Comparison of ENCODE assay signal across 24 cellular contexts in genomic region chr5:123808841-123809240, GRCh38.
DNase-seq lines count a peak whose midpoint lies in the region; FAIRE-seq and TF ChIP-seq lines count a peak whose summit lies in the region.
"Had no signal": no experiment of that assay in that cellular context is flagged by ENCODE, and none has a peak within 500 bp of the region (broad histone marks: within the 10 kb centered on the region; RNA-seq: fewer than 3 reads in every experiment).

No MANE protein-coding gene starts in this region.

- H3K56ac ChIP-seq in H1 (replicated peaks; ENCODE audit: insufficient read length, low read depth, low read length), result no peak overlapping the region

- 56% methylated on average over 1 of the region's 1 CpG; no CpG with 5 or more reads in 1 of the 2 experiments for WGBS in H1 (ENCODE audit: extremely low coverage in 1 of 2, insufficient coverage in 1 of 2, insufficient read length in 1 of 2, insufficient replicate concordance in 2 of 2, low coverage in 1 of 2, low lambda C conversion rate in 2 of 2, missing lambda C conversion rate in 1 of 2), 2 experiments
- WGBS in neuronal stem cell (ENCODE audit: extremely low coverage in 2 of 2, insufficient read length in 2 of 2, insufficient replicate concordance in 1 of 2), 2 donors, result no CpG with 5 or more reads among the region's 1 CpG

- H2BK120ac ChIP-seq in H1 (replicated peaks; ENCODE audit: low read depth, low read length) (no peak overlapping the region), neuronal stem cell (ENCODE audit: low read depth, low read length) (no peak overlapping the region)

- H2BK15ac ChIP-seq in H1 (ENCODE audit: low read length), result no peak overlapping the region
- H2BK15ac ChIP-seq in neuronal stem cell (ENCODE audit: low read length), result no peak overlapping the region

- no peak for TF ChIP-seq POLR2A in H1 (IDR thresholded peaks at IDR 0.05; ENCODE audit: control extremely low read depth in 1 of 2, low read depth in 2 of 2, low read length in 2 of 2)

- H4K5ac ChIP-seq in H1 (ENCODE audit: insufficient read length, low read depth, low read length), result no peak overlapping the region

- H3K4me3 ChIP-seq in BLaER1 treated with 17β-estradiol and CSF1 and Interleukin-3, amounts not matched to agents 10 nM and 100 nM, result no peak overlapping the region
- peak overlapping the region; percentile 11; the same call in 1 of the 2 replicates for H3K4me3 ChIP-seq in Karpas-422 (ENCODE audit: low read length)
- H3K4me3 ChIP-seq in H1 (ENCODE audit: extremely low read depth in 1 of 4, insufficient read depth in 2 of 4, low read depth in 3 of 4, low read length in 4 of 4), result no peak overlapping the region
- no peak overlapping the region for H3K4me3 ChIP-seq in neuronal stem cell (ENCODE audit: low read length in 2 of 2)
- H3K4me3 ChIP-seq: body of pancreas, gastroesophageal sphincter, GM23248, K562, lung, SJSA1, uterus had no signal

- H3K79me2 ChIP-seq in Karpas-422 (ENCODE audit: low read length) (no peaks in the 10 kb centered on the region), H1 (ENCODE audit: control insufficient read depth in 1 of 2, insufficient read depth in 2 of 2, low read length in 2 of 2) (no peaks in the 10 kb centered on the region)

- 0 out of 2 replicates have a peak, but pooled peaks cover under 1% of the 10 kb centered on the region for H3K23me2 ChIP-seq in H1 (ENCODE audit: low read depth, low read length)

- DNase-seq in Karpas-422 (no peak), H1 (ENCODE audit: low read depth in 1 of 2, low spot score in 2 of 2) (no peak), neuronal stem cell (ENCODE audit: low spot score) (no peak), GM03348 (ENCODE audit: low spot score) (no peak), NCI-H187 treated with DMSO at 0.1 percent for 48 hours (lab: John Stamatoyannopoulos, UW) (no peak), cerebellar nuclear complex (lab: John Stamatoyannopoulos, UW) (no peak)
- DNase-seq: activated CD4-positive, alpha-beta T cell treated with anti-CD3 and anti-CD28 coated beads for 1 hour; activated gamma-delta T cell treated with Interleukin-2 at 50 U/mL for 16 hours; activated naive CD8-positive, alpha-beta T cell treated with anti-CD3 and anti-CD28 coated beads, Interleukin-2, amount 50 U/mL, for 24 hours; activated T-cell treated with anti-CD3 and anti-CD28 coated beads, Interleukin-2, amount 50 U/mL, for 1 hour; CD4-positive, CD25-positive, alpha-beta regulatory T cell; cortex of kidney; GM23248; kidney; MM.1S; stimulated activated CD4-positive, alpha-beta T cell treated with anti-CD3 and anti-CD28 coated beads, Interleukin-4, amount 100 ng/mL, for 1 hour; uterus had no signal

- TF ChIP-seq EP300 in H1 (IDR thresholded peaks at IDR 0.05; ENCODE audit: borderline replicate concordance in 1 of 2, low read depth in 2 of 2, low read length in 2 of 2), result no peak

- H3K18ac ChIP-seq in H1 (ENCODE audit: extremely low read depth, low read length) (no peak overlapping the region), neuronal stem cell (ENCODE audit: low read length) (no peak overlapping the region)

- H3K4me1 ChIP-seq in BLaER1 treated with 17β-estradiol and CSF1 and Interleukin-3, amounts not matched to agents 10 nM and 100 nM, result peaks cover 27 to 79% (median 70%) of the 10 kb centered on the region in 10 experiments
- H3K4me1 ChIP-seq in Karpas-422 (ENCODE audit: low read length), result peaks cover 74% of the 10 kb centered on the region
- peaks cover under 1 to 22% (median 12%) of the 10 kb centered on the region in 4 experiments; a peak in 4 of 7 replicates for H3K4me1 ChIP-seq in H1 (replicated peaks in 1 of 4; ENCODE audit: control insufficient read depth in 3 of 4, insufficient read depth in 4 of 4, low read length in 3 of 4)
- H3K4me1 ChIP-seq in neuronal stem cell (ENCODE audit: control insufficient read depth in 2 of 2, insufficient read depth in 1 of 2, low read depth in 1 of 2, low read length in 2 of 2), result peaks cover 21 to 63% of the 10 kb centered on the region in 2 donors
- H3K4me1 ChIP-seq: body of pancreas, uterus had no signal

- H2BK5ac ChIP-seq in H1 (ENCODE audit: low read depth, low read length), result no peak overlapping the region
- no peak overlapping the region for H2BK5ac ChIP-seq in neuronal stem cell (ENCODE audit: low read length)

- H4K20me1 ChIP-seq in BLaER1 treated with 17β-estradiol and CSF1 and Interleukin-3, amounts not matched to agents 10 nM and 100 nM, result no peaks in the 10 kb centered on the region
- H4K20me1 ChIP-seq in Karpas-422 (ENCODE audit: insufficient read depth, low read depth, low read length), result no peaks in the 10 kb centered on the region
- no peaks in the 10 kb centered on the region for H4K20me1 ChIP-seq in H1 (replicated peaks in 1 of 2; ENCODE audit: control insufficient read depth in 1 of 2, insufficient read depth in 2 of 2, low read length in 2 of 2)

- no peak overlapping the region for H2BK20ac ChIP-seq in H1 (ENCODE audit: low read length)

- no peak overlapping the region for H2BK12ac ChIP-seq in H1 (ENCODE audit: low read depth, low read length)
- H2BK12ac ChIP-seq in neuronal stem cell (ENCODE audit: low read length), result no peak overlapping the region

- no peaks in the 10 kb centered on the region for H3K27me3 ChIP-seq in BLaER1 treated with 17β-estradiol and CSF1 and Interleukin-3, amounts not matched to agents 10 nM and 100 nM
- H3K27me3 ChIP-seq in Karpas-422 (ENCODE audit: low read length), result no peaks in the 10 kb centered on the region
- no peaks in the 10 kb centered on the region for H3K27me3 ChIP-seq in H1 (replicated peaks in 1 of 4; ENCODE audit: control insufficient read depth in 3 of 4, extremely low read depth in 1 of 4, insufficient read depth in 3 of 4, low read length in 3 of 4)
- no peaks in the 10 kb centered on the region for H3K27me3 ChIP-seq in neuronal stem cell (ENCODE audit: control insufficient read depth in 3 of 3, insufficient read depth in 3 of 3, low read depth in 1 of 3, low read length in 3 of 3)
- H3K27me3 ChIP-seq: body of pancreas, gastroesophageal sphincter, SJSA1, uterus had no signal

- TF ChIP-seq RAD21 in H1 (IDR thresholded peaks at IDR 0.05 in 1 of 2, conservative IDR thresholded peaks at IDR 0.05 in 1 of 2; ENCODE audit: low read depth in 2 of 2, low read length in 2 of 2), result no peak

- no peaks in the 10 kb centered on the region for H3K36me3 ChIP-seq in BLaER1 treated with 17β-estradiol and CSF1 and Interleukin-3, amounts not matched to agents 10 nM and 100 nM
- H3K36me3 ChIP-seq in Karpas-422 (ENCODE audit: insufficient read depth, low read length), result no peaks in the 10 kb centered on the region
- H3K36me3 ChIP-seq in H1 (ENCODE audit: control insufficient read depth in 2 of 4, insufficient read depth in 4 of 4, low read length in 3 of 4), result no peaks in the 10 kb centered on the region
- H3K36me3 ChIP-seq in neuronal stem cell (replicated peaks in 1 of 2; ENCODE audit: control insufficient read depth in 2 of 2, insufficient read depth in 2 of 2, low read length in 2 of 2), result no peaks in the 10 kb centered on the region
- H3K36me3 ChIP-seq: gastroesophageal sphincter, SJSA1, uterus had no signal

- no peak overlapping the region for H4K8ac ChIP-seq in H1 (ENCODE audit: extremely low read depth, insufficient read depth, low read length)
- no peak overlapping the region for H4K8ac ChIP-seq in neuronal stem cell (ENCODE audit: low read depth, low read length)

- H3K9me3 ChIP-seq in BLaER1 treated with 17β-estradiol and CSF1 and Interleukin-3, amounts not matched to agents 10 nM and 100 nM (replicated peaks in 1 of 11), result peaks cover 0 to 8% (median 0%) of the 10 kb centered on the region in 11 experiments; a peak in 3 of 22 replicates
- H3K9me3 ChIP-seq in Karpas-422 (ENCODE audit: low read length) (no peaks in the 10 kb centered on the region), H1 (ENCODE audit: insufficient read depth in 2 of 2, low read depth in 1 of 2, low read length in 1 of 2) (no peaks in the 10 kb centered on the region), neuronal stem cell (replicated peaks in 1 of 2; ENCODE audit: control insufficient read depth in 2 of 2, insufficient read depth in 1 of 2, low read depth in 1 of 2, low read length in 2 of 2) (no peaks in the 10 kb centered on the region)
- H3K9me3 ChIP-seq: body of pancreas, gastroesophageal sphincter, SJSA1, uterus had no signal

- H3K4ac ChIP-seq in H1 (replicated peaks; ENCODE audit: insufficient read length, low read depth, low read length) (no peak overlapping the region), neuronal stem cell (ENCODE audit: low read length) (no peak overlapping the region)

- peak overlapping the region in 4 of 11 experiments; percentile 2 to 95 (median 21); a peak in 3 of 22 replicates for H3K27ac ChIP-seq in BLaER1 treated with 17β-estradiol and CSF1 and Interleukin-3, amounts not matched to agents 10 nM and 100 nM
- peak overlapping the region; percentile 96 for H3K27ac ChIP-seq in Karpas-422 (ENCODE audit: low read length)
- no peak overlapping the region for H3K27ac ChIP-seq in H1 (ENCODE audit: low read depth, low read length)
- peak overlapping the region; percentile 13 for H3K27ac ChIP-seq in neuronal stem cell (replicated peaks; ENCODE audit: low read length)
- H3K27ac ChIP-seq: GM23248, SJSA1 had no signal

- H3K9ac ChIP-seq in BLaER1 treated with 17β-estradiol and CSF1 and Interleukin-3, amounts not matched to agents 10 nM and 100 nM, result no peak overlapping the region; a peak in 1 of 22 replicates
- H3K9ac ChIP-seq in Karpas-422 (ENCODE audit: low read length) (peak overlapping the region; percentile 53), H1 (replicated peaks in 1 of 4; ENCODE audit: extremely low read depth in 1 of 4, low read depth in 3 of 4, low read length in 3 of 4) (no peak overlapping the region; a peak in 1 of 7 replicates), neuronal stem cell (ENCODE audit: low read depth, low read length, poor library complexity) (no peak overlapping the region)
- H3K9ac ChIP-seq: GM23248 had no signal

- peak overlapping the region in 10 of 11 experiments; percentile 30 to 87 (median 76); a peak in 19 of 22 replicates for H3K4me2 ChIP-seq in BLaER1 treated with 17β-estradiol and CSF1 and Interleukin-3, amounts not matched to agents 10 nM and 100 nM
- peak overlapping the region; percentile 61 for H3K4me2 ChIP-seq in Karpas-422 (ENCODE audit: low read depth, low read length, poor library complexity, severe bottlenecking)
- no peak overlapping the region for H3K4me2 ChIP-seq in H1 (ENCODE audit: insufficient read depth in 1 of 2, low read depth in 2 of 2, low read length in 2 of 2)
- no peak overlapping the region for H3K4me2 ChIP-seq in neuronal stem cell (ENCODE audit: insufficient read depth, low read length, poor library complexity, severe bottlenecking)

- H3K9me2 ChIP-seq in Karpas-422 (replicated peaks; ENCODE audit: insufficient read depth, low read length), result no peaks in the 10 kb centered on the region

- H3K14ac ChIP-seq in H1 (ENCODE audit: insufficient read length) (no peak overlapping the region), neuronal stem cell (ENCODE audit: low read length) (no peak overlapping the region)

- TF ChIP-seq CTCF in H1 (IDR thresholded peaks at IDR 0.05; ENCODE audit: control extremely low read depth in 1 of 3, insufficient read depth in 1 of 3, low read depth in 1 of 3, low read length in 3 of 3), result no peak

- POLR2A ChIA-PET in H1 (lab: Charles Lee; ENCODE audit: partially characterized antibody), result no interaction called here

- H3K23ac ChIP-seq in H1 (ENCODE audit: insufficient read length) (no peak overlapping the region), neuronal stem cell (ENCODE audit: low read depth, low read length, poor library complexity) (no peak overlapping the region)

- H2AK5ac ChIP-seq in H1 (ENCODE audit: low read depth, low read length) (no peak overlapping the region), neuronal stem cell (ENCODE audit: low read depth, low read length) (no peak overlapping the region)

- no peak overlapping the region for H2AFZ ChIP-seq in Karpas-422 (ENCODE audit: low read length)
- peak overlapping the region; percentile 13; the same call in 1 of the 2 replicates for H2AFZ ChIP-seq in H1 (ENCODE audit: low read length)
- H2AFZ ChIP-seq in neuronal stem cell (ENCODE audit: low read length), result peak overlapping the region; percentile 36
- H2AFZ ChIP-seq: GM23248 had no signal

- H4K91ac ChIP-seq in H1 (replicated peaks; ENCODE audit: insufficient read length, low read length) (no peak overlapping the region), neuronal stem cell (ENCODE audit: low read depth, low read length, poor library complexity) (no peak overlapping the region)

- CTCF ChIA-PET in H1 (lab: Charles Lee; ENCODE audit: partially characterized antibody), result no interaction called here

- H3K79me1 ChIP-seq in H1 (ENCODE audit: low read depth, low read length) (no peaks in the 10 kb centered on the region), neuronal stem cell (ENCODE audit: low read depth, low read length) (no peaks in the 10 kb centered on the region)

- FAIRE-seq in H1 (lab: Jason Lieb, UNC), result no peak
- FAIRE-seq: endometrium, K562, kidney had no signal

Comparison
In these comparisons a context has a peak if more than half of its experiments do, and no peak if none do; other contexts are left out.
1. H3K4me2 ChIP-seq: peak in BLaER1 treated with 17β-estradiol and CSF1 and Interleukin-3, amounts not matched to agents 10 nM and 100 nM (10 of 11) and Karpas-422 (single experiment); none in H1 (0 of 2) and neuronal stem cell (single experiment).